18 cellular contexts compared by ENCODE assay signal in the genomic region with DNA sequence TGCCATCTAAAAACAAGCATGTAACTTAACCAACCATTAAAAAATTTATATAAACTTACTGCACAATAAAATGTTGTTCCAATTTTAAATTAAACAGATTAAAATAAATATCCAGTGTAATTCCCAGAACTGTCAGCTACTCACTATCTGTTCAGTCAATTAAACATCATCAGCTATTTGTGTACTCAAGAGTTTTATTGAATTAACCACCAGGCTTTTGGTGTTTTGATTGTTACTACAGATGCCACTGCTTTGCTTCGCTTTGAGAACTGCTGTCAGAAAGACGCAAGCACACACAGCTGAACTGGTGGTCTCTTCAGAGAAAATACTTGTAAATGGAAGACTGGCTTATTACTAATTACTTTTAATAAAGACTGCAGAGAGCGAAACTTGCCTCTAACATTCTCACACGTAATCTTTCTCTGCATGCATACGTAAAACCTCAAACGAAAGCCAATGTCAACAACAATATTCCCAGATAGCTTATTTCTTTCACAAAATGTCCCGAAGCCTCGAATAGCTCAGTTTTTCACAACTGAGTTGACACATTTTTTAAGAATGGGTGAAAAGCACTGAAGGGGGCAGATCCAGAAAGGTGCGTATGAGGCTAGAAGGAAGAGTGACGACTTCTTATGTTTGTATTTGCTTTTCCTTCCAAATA.
"Had no signal": no experiment of that assay in that cellular context is flagged by ENCODE, and none has a peak within 500 bp of the region (broad histone marks: within the 10 kb centered on the region; RNA-seq: fewer than 3 reads in every experiment).

No MANE protein-coding gene starts in this region.

- H3K4me3 ChIP-seq: right lobe of liver, spleen had no signal

- H3K4me1 ChIP-seq: spleen had no signal

- H3K27ac ChIP-seq: brain microvascular endothelial cell, right lobe of liver, spleen had no signal

- H3K36me3 ChIP-seq: brain microvascular endothelial cell, right lobe of liver, spleen had no signal

- H3K27me3 ChIP-seq: brain microvascular endothelial cell, right lobe of liver, spleen had no signal

- DNase-seq: activated CD4-positive, alpha-beta T cell treated with anti-CD3 and anti-CD28 coated beads, Interleukin-2, amount 10 ng/mL, durations not matched to agents 24 days and 14 days; activated CD4-positive, CD25-positive, alpha-beta regulatory T cell; activated naive CD8-positive, alpha-beta T cell treated with anti-CD3 and anti-CD28 coated beads for 36 hours; amygdala; brain microvascular endothelial cell; cerebellar nuclear complex; dermis blood vessel endothelial cell; endodermal cell; hypothalamus; mesenchymal stem cell; natural killer cell; nucleus accumbens; posterior cingulate gyrus; right lobe of liver; spleen; stimulated activated CD4-positive, alpha-beta T cell treated with anti-CD3 and anti-CD28 coated beads, Interleukin-1b, Interleukin-23, amount 100 ng/mL, for 48 hours; stimulated activated naive CD8-positive, alpha-beta T cell treated with anti-CD3 and anti-CD28 coated beads, Interleukin-15, amount 100 ng/mL, for 72 hours; SW 1271 had no signal

- H3K9me3 ChIP-seq: right lobe of liver, spleen had no signal

- ATAC-seq: natural killer cell; stimulated activated naive CD8-positive, alpha-beta T cell treated with anti-CD3 and anti-CD28 coated beads, Interleukin-15, amount 100 ng/mL, for 72 hours had no signal
